ENCODE assay signal across 5 cellular contexts in genomic region chr19:43194397-43194796, GRCh38. TPM values are rescaled to one million over a fixed set of nuclear protein-coding genes. Genes with fewer than 3 reads are reported as not detected.
"Had no signal": no experiment of that assay in that cellular context is flagged by ENCODE, and none has a peak within 500 bp of the region (broad histone marks: within the 10 kb centered on the region; RNA-seq: fewer than 3 reads in every experiment).

No MANE protein-coding gene starts in this region.

RNA-seq across cellular contexts. Expression of gene PSG5, which starts 8.1 kb away (rescaled TPM):
- total RNA-seq: HepG2, HT-29, K562 had no signal
- polyA plus RNA-seq: HepG2, IgD-negative memory B cell, K562 had no signal

RNA-seq across cellular contexts. Expression of gene PSG4, which starts 11.0 kb away (rescaled TPM):
- total RNA-seq: HepG2, HT-29, HT1080, K562 had no signal
- polyA plus RNA-seq: HepG2, IgD-negative memory B cell had no signal
